Comparison of ENCODE assay signal across 14 cellular contexts in the genomic region with DNA sequence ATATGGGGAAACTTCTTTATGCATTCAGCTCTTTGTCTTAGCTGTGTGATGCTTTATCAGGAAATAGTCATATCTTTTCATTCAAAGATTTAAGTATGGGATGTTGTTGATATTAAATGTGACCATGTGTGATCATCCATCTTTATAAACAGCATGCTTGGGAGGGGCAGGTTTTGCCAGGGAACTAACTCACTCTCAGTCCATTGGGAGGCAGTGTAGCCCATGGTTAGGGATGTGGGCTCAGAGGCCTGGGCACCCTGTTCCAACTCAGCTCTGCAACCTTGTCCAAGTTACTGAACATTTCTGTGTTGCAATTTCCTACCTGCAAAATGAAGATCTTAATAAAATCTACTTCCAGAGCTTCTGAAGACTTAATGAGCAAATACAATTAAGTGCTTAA.
DNase-seq lines count a peak whose midpoint lies in the region; ATAC-seq and TF ChIP-seq lines count a peak whose summit lies in the region.
"Had no signal": no experiment of that assay in that cellular context is flagged by ENCODE, and none has a peak within 500 bp of the region (broad histone marks: within the 10 kb centered on the region; RNA-seq: fewer than 3 reads in every experiment).

No MANE protein-coding gene starts in this region.

- ATAC-seq in GM23338 = peak; percentile 57
- no peak for ATAC-seq in HG02763 (IDR thresholded peaks at IDR 0.05; ENCODE audit: unreplicated experiment)
- ATAC-seq in GM18517 (IDR thresholded peaks at IDR 0.05; ENCODE audit: unreplicated experiment) = no peak
- ATAC-seq: body of pancreas had no signal

- peaks cover 18% of the 10 kb centered on the region for H3K4me1 ChIP-seq in GM23338 (ENCODE audit: insufficient read depth)

- peaks cover 5% of the 10 kb centered on the region; the same call in 1 of the 3 replicates for H3K9me3 Mint-ChIP-seq in GM23338
- no peaks in the 10 kb centered on the region for H3K9me3 Mint-ChIP-seq in chondrocyte (ENCODE audit: low read depth)

- no peak overlapping the region for H3K27ac ChIP-seq in GM23338 (ENCODE audit: low read depth)
- H3K27ac ChIP-seq: body of pancreas had no signal

- H3K9me2 ChIP-seq in GM23338 (ENCODE audit: insufficient read depth) = no peaks in the 10 kb centered on the region

- no peak overlapping the region for H3K27ac Mint-ChIP-seq in GM23338
- H3K27ac Mint-ChIP-seq in chondrocyte (ENCODE audit: unreplicated experiment) = no peak overlapping the region
- H3K27ac Mint-ChIP-seq: activated T-helper 1 cell treated with anti-CD3 and anti-CD28 coated beads, Interleukin-12 subunit alpha, Interleukin-12 subunit beta, Interleukin-2, Interleukin-4 antibody, amounts not matched to agents 30 ng/mL and 10 ng/mL and 1 ng/mL, durations not matched to agents 14 hours and 24 hours and 36 hours; CD8-positive, alpha-beta memory T cell had no signal

- H3K27me3 Mint-ChIP-seq in GM23338 (ENCODE audit: insufficient read depth, low read depth, poor library complexity) (peaks cover 3% of the 10 kb centered on the region), chondrocyte (ENCODE audit: low read depth) (peaks cover 36% of the 10 kb centered on the region)

- H4K20me1 ChIP-seq in GM23338 (replicated peaks; ENCODE audit: insufficient read depth) = no peaks in the 10 kb centered on the region

- no peaks in the 10 kb centered on the region for H3K79me2 ChIP-seq in GM23338 (replicated peaks; ENCODE audit: insufficient read depth)

- peak; percentile 29 to 71; a peak in 3 of 4 replicates for TF ChIP-seq CTCF in GM23338 (conservative IDR thresholded peaks at IDR 0.05; ENCODE audit: low read depth in 2 of 2)
- TF ChIP-seq CTCF in fibroblast of mammary gland (conservative IDR thresholded peaks at IDR 0.05; ENCODE audit: control insufficient read depth, insufficient read depth, low read depth, low read length) = peak; percentile 22
- TF ChIP-seq CTCF in chondrocyte (IDR thresholded peaks at IDR 0.05) = no peak

- H3K4me3 ChIP-seq in GM23338 (no peak overlapping the region), fibroblast of mammary gland (ENCODE audit: control insufficient read depth, low read depth, low read length) (no peak overlapping the region)
- H3K4me3 ChIP-seq: body of pancreas had no signal

- H2AFZ ChIP-seq in GM23338 = no peak overlapping the region

- H3K36me3 Mint-ChIP-seq in GM23338 (ENCODE audit: low read depth) (peaks cover 6% of the 10 kb centered on the region; the same call in 2 of the 3 replicates), chondrocyte (ENCODE audit: low read depth) (peaks cover 1% of the 10 kb centered on the region)

- H3K4me3 Mint-ChIP-seq in GM23338 = no peak overlapping the region
- H3K4me3 Mint-ChIP-seq in chondrocyte (ENCODE audit: unreplicated experiment) = no peak overlapping the region
- H3K4me3 Mint-ChIP-seq: activated T-helper 1 cell treated with anti-CD3 and anti-CD28 coated beads, Interleukin-12 subunit alpha, Interleukin-12 subunit beta, Interleukin-2, Interleukin-4 antibody, amounts not matched to agents 30 ng/mL and 10 ng/mL and 1 ng/mL, durations not matched to agents 14 hours and 24 hours and 36 hours; CD8-positive, alpha-beta memory T cell had no signal

- peaks cover 24% of the 10 kb centered on the region for H3K4me1 Mint-ChIP-seq in GM23338
- no peaks in the 10 kb centered on the region for H3K4me1 Mint-ChIP-seq in chondrocyte (ENCODE audit: low read depth)

- no peaks in the 10 kb centered on the region for H3K36me3 ChIP-seq in GM23338 (ENCODE audit: insufficient read depth)

- H3F3A ChIP-seq in GM23338 (replicated peaks; ENCODE audit: low read depth) = no peaks in the 10 kb centered on the region

- no peak overlapping the region for H3K4me2 ChIP-seq in GM23338

- no peaks in the 10 kb centered on the region for H3K27me3 ChIP-seq in GM23338 (ENCODE audit: insufficient read depth)
- H3K27me3 ChIP-seq: body of pancreas had no signal

- peak; percentile 3 for DNase-seq in EH (ENCODE audit: low read depth)
- peak; percentile 9 for DNase-seq in GM23338 (ENCODE audit: low spot score)
- DNase-seq in OCI-M1 (lab: John Stamatoyannopoulos, UW) = peak; percentile 6
- peak; percentile 14 for DNase-seq in fibroblast of mammary gland (ENCODE audit: low read depth)
- DNase-seq in DMS153 (lab: John Stamatoyannopoulos, UW) = no peak
- no peak for DNase-seq in chondrocyte (ENCODE audit: low spot score)
- DNase-seq: activated CD4-positive, CD25-positive, alpha-beta regulatory T cell treated with anti-CD3 and anti-CD28 coated beads, Interleukin-2, amount 50 U/mL, for 72 hours; body of pancreas; CD8-positive, alpha-beta memory T cell; kidney glomerular epithelial cell; Right ventricle myocardium superior had no signal

TF ChIP-seq in GM23338, 12 proteins besides CTCF, POLR2A, EP300 and RAD21 (continues in another document):
- no peak for TF ChIP-seq POLR2AphosphoS5 (IDR thresholded peaks at IDR 0.05; ENCODE audit: low read depth)
- no peak for TF ChIP-seq EZH2phosphoT487 (IDR thresholded peaks at IDR 0.05; ENCODE audit: unreplicated experiment)
- TF ChIP-seq NANOG (IDR thresholded peaks at IDR 0.05; ENCODE audit: borderline replicate concordance) = no peak
- TF ChIP-seq EZH2 (IDR thresholded peaks at IDR 0.05; ENCODE audit: low read depth, unreplicated experiment) = no peak
- TF ChIP-seq JUNB (IDR thresholded peaks at IDR 0.05; ENCODE audit: unreplicated experiment) = no peak
- no peak for TF ChIP-seq STAT1 (IDR thresholded peaks at IDR 0.05; ENCODE audit: unreplicated experiment)
- TF ChIP-seq ZNF114 (CRISPR knock-in tag; IDR thresholded peaks at IDR 0.05) = no peak
- TF ChIP-seq CREB1 (CRISPR knock-in tag; IDR thresholded peaks at IDR 0.05; ENCODE audit: low read depth) = no peak
- no peak for TF ChIP-seq ETS1 (IDR thresholded peaks at IDR 0.05)
- TF ChIP-seq, protein P1, sequence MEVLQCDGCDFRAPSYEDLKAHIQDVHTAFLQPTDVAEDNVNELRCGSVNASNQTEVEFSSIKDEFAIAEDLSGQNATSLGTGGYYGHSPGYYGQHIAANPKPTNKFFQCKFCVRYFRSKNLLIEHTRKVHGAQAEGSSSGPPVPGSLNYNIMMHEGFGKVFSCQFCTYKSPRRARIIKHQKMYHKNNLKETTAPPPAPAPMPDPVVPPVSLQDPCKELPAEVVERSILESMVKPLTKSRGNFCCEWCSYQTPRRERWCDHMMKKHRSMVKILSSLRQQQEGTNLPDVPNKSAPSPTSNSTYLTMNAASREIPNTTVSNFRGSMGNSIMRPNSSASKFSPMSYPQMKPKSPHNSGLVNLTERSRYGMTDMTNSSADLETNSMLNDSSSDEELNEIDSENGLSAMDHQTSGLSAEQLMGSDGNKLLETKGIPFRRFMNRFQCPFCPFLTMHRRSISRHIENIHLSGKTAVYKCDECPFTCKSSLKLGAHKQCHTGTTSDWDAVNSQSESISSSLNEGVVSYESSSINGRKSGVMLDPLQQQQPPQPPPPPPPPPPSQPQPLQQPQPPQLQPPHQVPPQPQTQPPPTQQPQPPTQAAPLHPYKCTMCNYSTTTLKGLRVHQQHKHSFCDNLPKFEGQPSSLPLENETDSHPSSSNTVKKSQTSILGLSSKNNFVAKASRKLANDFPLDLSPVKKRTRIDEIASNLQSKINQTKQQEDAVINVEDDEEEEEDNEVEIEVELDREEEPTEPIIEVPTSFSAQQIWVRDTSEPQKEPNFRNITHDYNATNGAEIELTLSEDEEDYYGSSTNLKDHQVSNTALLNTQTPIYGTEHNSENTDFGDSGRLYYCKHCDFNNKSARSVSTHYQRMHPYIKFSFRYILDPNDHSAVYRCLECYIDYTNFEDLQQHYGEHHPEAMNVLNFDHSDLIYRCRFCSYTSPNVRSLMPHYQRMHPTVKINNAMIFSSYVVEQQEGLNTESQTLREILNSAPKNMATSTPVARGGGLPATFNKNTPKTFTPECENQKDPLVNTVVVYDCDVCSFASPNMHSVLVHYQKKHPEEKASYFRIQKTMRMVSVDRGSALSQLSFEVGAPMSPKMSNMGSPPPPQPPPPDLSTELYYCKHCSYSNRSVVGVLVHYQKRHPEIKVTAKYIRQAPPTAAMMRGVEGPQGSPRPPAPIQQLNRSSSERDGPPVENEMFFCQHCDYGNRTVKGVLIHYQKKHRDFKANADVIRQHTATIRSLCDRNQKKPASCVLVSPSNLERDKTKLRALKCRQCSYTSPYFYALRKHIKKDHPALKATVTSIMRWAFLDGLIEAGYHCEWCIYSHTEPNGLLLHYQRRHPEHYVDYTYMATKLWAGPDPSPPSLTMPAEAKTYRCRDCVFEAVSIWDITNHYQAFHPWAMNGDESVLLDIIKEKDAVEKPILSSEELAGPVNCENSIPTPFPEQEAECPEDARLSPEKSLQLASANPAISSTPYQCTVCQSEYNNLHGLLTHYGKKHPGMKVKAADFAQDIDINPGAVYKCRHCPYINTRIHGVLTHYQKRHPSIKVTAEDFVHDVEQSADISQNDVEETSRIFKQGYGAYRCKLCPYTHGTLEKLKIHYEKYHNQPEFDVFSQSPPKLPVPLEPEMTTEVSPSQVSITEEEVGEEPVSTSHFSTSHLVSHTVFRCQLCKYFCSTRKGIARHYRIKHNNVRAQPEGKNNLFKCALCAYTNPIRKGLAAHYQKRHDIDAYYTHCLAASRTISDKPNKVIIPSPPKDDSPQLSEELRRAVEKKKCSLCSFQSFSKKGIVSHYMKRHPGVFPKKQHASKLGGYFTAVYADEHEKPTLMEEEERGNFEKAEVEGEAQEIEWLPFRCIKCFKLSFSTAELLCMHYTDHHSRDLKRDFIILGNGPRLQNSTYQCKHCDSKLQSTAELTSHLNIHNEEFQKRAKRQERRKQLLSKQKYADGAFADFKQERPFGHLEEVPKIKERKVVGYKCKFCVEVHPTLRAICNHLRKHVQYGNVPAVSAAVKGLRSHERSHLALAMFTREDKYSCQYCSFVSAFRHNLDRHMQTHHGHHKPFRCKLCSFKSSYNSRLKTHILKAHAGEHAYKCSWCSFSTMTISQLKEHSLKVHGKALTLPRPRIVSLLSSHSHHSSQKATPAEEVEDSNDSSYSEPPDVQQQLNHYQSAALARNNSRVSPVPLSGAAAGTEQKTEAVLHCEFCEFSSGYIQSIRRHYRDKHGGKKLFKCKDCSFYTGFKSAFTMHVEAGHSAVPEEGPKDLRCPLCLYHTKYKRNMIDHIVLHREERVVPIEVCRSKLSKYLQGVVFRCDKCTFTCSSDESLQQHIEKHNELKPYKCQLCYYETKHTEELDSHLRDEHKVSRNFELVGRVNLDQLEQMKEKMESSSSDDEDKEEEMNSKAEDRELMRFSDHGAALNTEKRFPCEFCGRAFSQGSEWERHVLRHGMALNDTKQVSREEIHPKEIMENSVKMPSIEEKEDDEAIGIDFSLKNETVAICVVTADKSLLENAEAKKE (CRISPR knock-in tag; IDR thresholded peaks at IDR 0.05) = no peak

Comparison
In these comparisons a context has a peak if more than half of its experiments do, and no peak if none do; other contexts are left out.
1. DNase-seq: peak in EH (single experiment), GM23338 (single experiment), OCI-M1 (single experiment) and fibroblast of mammary gland (single experiment); none in DMS153 (single experiment) and chondrocyte (single experiment).